In genomic region chr17:77946900-77947643, GRCh38 we compare ENCODE assay signal across 18 cellular contexts.
"Had no signal": no experiment of that assay in that cellular context is flagged by ENCODE, and none has a peak within 500 bp of the region (broad histone marks: within the 10 kb centered on the region; RNA-seq: fewer than 3 reads in every experiment).

No MANE protein-coding gene starts in this region.

- DNase-seq: activated CD4-positive, alpha-beta T cell treated with anti-CD3 and anti-CD28 coated beads, Interleukin-2, amount 50 U/mL, for 1 hour; activated CD8-positive, alpha-beta memory T cell treated with anti-CD3 and anti-CD28 coated beads, Interleukin-2, amount 50 U/mL, for 4 hours; activated effector memory CD4-positive, alpha-beta T cell treated with anti-CD3 and anti-CD28 coated beads, Interleukin-2, amount 50 U/mL, for 16 hours; activated T-cell treated with anti-CD3 and anti-CD28 coated beads, Interleukin-2, amount 50 U/mL, for 48 hours; foreskin fibroblast; islet precursor cell; stimulated activated CD4-positive, alpha-beta T cell treated with anti-CD3 and anti-CD28 coated beads, Interleukin-4, amount 100 ng/mL, for 1 hour; T1000; tibial artery had no signal

- ATAC-seq: activated CD4-positive, CD25-positive, alpha-beta regulatory T cell treated with anti-CD3 and anti-CD28 coated beads, Interleukin-2, amount 50 U/mL, for 24 hours; activated naive CD4-positive, alpha-beta T cell treated with anti-CD3 and anti-CD28 coated beads, Interleukin-2, amount 50 U/mL, for 72 hours; sciatic nerve had no signal

- H3K4me3 Mint-ChIP-seq: mesothelial cell of epicardium, nephron had no signal

- H3K27ac ChIP-seq: adrenal gland, epithelial cell of prostate, tibial artery, vagina had no signal

- H3K9me3 Mint-ChIP-seq: activated naive CD4-positive, alpha-beta T cell treated with anti-CD3 and anti-CD28 coated beads, Interleukin-2, amount 50 U/mL, for 72 hours had no signal

- H3K4me1 ChIP-seq: adrenal gland, tibial artery, vagina had no signal

- H3K27ac Mint-ChIP-seq: activated naive CD4-positive, alpha-beta T cell treated with anti-CD3 and anti-CD28 coated beads, Interleukin-2, amount 50 U/mL, for 72 hours; mesothelial cell of epicardium; nephron had no signal

- H3K4me3 ChIP-seq: adrenal gland, smooth muscle cell, tibial artery, vagina had no signal

- H3K36me3 ChIP-seq: adrenal gland, tibial artery, vagina had no signal

- H3K9me3 ChIP-seq: adrenal gland, tibial artery, vagina had no signal

- H3K27me3 ChIP-seq: adrenal gland, tibial artery, vagina had no signal

- H3K36me3 Mint-ChIP-seq: activated naive CD4-positive, alpha-beta T cell treated with anti-CD3 and anti-CD28 coated beads, Interleukin-2, amount 50 U/mL, for 72 hours; mesothelial cell of epicardium had no signal
